12 cellular contexts compared by ENCODE assay signal in the genomic region with DNA sequence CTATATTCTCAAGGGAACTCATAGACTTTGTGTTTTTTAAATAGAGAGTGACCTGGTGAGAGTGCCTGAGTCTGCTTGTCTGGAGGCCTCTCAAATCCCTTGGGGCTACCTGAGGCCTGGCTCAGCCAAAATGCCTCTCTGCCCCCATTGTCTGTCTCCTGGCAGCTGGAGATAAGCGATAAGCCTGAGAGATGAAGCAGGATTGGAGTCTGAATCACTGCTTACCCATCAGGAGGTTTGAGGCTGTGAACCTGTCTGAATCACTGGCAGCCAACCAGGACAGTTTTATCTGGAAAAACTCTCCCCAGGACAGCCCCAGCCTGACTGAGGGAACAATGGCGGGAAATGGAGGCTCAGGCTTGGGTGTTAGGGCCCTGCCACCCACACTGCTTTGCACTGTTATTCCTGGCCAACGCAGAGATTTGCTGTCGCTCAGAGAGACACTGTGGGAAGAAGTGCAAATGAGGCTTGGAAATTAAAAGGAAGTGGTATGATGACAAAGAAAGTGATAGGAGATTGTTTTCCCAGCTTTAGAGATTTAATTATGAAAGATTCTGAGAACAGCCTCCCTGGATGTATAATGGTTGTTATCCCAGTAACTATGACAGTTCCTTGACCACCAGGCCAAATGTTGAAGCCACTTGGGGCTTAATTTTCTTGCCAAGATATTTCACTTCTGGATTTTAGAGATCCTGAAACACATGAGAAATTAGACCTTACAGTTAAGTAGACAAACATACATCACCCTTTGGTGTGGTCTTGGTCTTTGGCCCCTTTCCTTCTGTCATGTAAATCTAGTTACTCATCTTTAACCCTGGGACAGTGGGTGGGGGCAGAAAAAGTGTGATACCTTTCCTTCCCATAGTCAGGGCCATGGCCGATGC.
DNase-seq lines count a peak whose midpoint lies in the region; ATAC-seq, FAIRE-seq and TF ChIP-seq lines count a peak whose summit lies in the region.
"Had no signal": no experiment of that assay in that cellular context is flagged by ENCODE, and none has a peak within 500 bp of the region (broad histone marks: within the 10 kb centered on the region; RNA-seq: fewer than 3 reads in every experiment).

No MANE protein-coding gene starts in this region.

- peaks cover 2% of the 10 kb centered on the region for H3K27me3 Mint-ChIP-seq in brain

- H3K36me3 ChIP-seq in IMR-90 (ENCODE audit: control insufficient read depth, insufficient read depth, low read length) (no peaks in the 10 kb centered on the region), mesenchymal stem cell (ENCODE audit: control insufficient read depth in 1 of 2, insufficient read depth in 2 of 2, low read depth in 1 of 2, low read length in 2 of 2) (no peaks in the 10 kb centered on the region)

- H3K9me1 ChIP-seq in IMR-90 (ENCODE audit: insufficient read depth, low read length) = no peaks in the 10 kb centered on the region

- peaks cover 0 to 17% (median 10%) of the 10 kb centered on the region in 5 experiments for H3K9me3 Mint-ChIP-seq in brain
- H3K9me3 Mint-ChIP-seq: central memory CD8-positive, alpha-beta T cell had no signal

- H3K4me1 ChIP-seq in IMR-90 (ENCODE audit: control insufficient read depth, insufficient read depth, low read length) = no peaks in the 10 kb centered on the region
- peaks cover 19% of the 10 kb centered on the region for H3K4me1 ChIP-seq in mesenchymal stem cell (ENCODE audit: control insufficient read depth, insufficient read depth, low read depth, low read length)

- WGBS in IMR-90 (ENCODE audit: extremely low coverage in 2 of 2, insufficient read length in 1 of 2), 2 experiments = 100% methylated on average over 1 of the region's 5 CpGs; no CpG with 5 or more reads in 1 of the 2 experiments
- WGBS in mesenchymal stem cell = 76% methylated on average over 5 of the region's 5 CpGs

- H2AFZ ChIP-seq in IMR-90 (replicated peaks; ENCODE audit: low read length, poor library complexity) = no peak overlapping the region
- H2AFZ ChIP-seq in mesenchymal stem cell (ENCODE audit: low read depth, low read length) = no peak overlapping the region

- H4K91ac ChIP-seq in IMR-90 (ENCODE audit: insufficient read depth, low read depth, low read length) = no peak overlapping the region
- no peak overlapping the region for H4K91ac ChIP-seq in mesenchymal stem cell (ENCODE audit: low read length)

- BruUV-seq in IMR-90 (replicated peaks; lab: Mats Ljungman, UMichigan) = no TSS peak

- H2BK15ac ChIP-seq in IMR-90 (ENCODE audit: low read depth, low read length) (no peak overlapping the region), mesenchymal stem cell (ENCODE audit: low read depth, poor library complexity, severe bottlenecking) (no peak overlapping the region)

- H3K9me3 ChIP-seq in IMR-90 (ENCODE audit: control insufficient read depth, insufficient read depth, low read length) = no peaks in the 10 kb centered on the region
- peaks cover 11% of the 10 kb centered on the region for H3K9me3 ChIP-seq in mesenchymal stem cell (ENCODE audit: control insufficient read depth, low read length)

- H4K8ac ChIP-seq in IMR-90 (ENCODE audit: low read depth in 2 of 2, low read length in 2 of 2) = no peak overlapping the region
- no peak overlapping the region for H4K8ac ChIP-seq in mesenchymal stem cell (ENCODE audit: low read length)

- TF ChIP-seq CTCF in IMR-90 (conservative IDR thresholded peaks at IDR 0.05; ENCODE audit: low read depth, low read length) (no peak), brain (conservative IDR thresholded peaks at IDR 0.05) (no peak)

- peak; percentile 81 for FAIRE-seq in GM12892 (lab: Jason Lieb, UNC)

- H3K4me2 ChIP-seq in IMR-90 (ENCODE audit: low read depth, low read length) (no peak overlapping the region), mesenchymal stem cell (ENCODE audit: low read length, poor library complexity, severe bottlenecking) (no peak overlapping the region)

- H2AK5ac ChIP-seq in IMR-90 (ENCODE audit: low read depth, low read length) (no peak overlapping the region), mesenchymal stem cell (ENCODE audit: low read length, severe bottlenecking) (peak overlapping the region; percentile 85)

- in situ Hi-C loops in IMR-90 (cut with MboI; ENCODE audit: low sequenced_read_pairs) = no loop called here

- H3K4me3 Mint-ChIP-seq in brain = no peak overlapping the region
- H3K4me3 Mint-ChIP-seq: central memory CD8-positive, alpha-beta T cell had no signal

- no peak overlapping the region for H3K27ac ChIP-seq in IMR-90 (ENCODE audit: insufficient read depth, low read length)
- peak overlapping the region; percentile 1 for H3K27ac ChIP-seq in mesenchymal stem cell (ENCODE audit: low read length, poor library complexity, severe bottlenecking)

- DNase-seq in GM12892 (ENCODE audit: insufficient read length) = no peak
- peak; percentile 76 for DNase-seq in IMR-90
- no peak for DNase-seq in mesenchymal stem cell
- DNase-seq in NCI-H446 (lab: John Stamatoyannopoulos, UW) = no peak
- DNase-seq in NCI-H1694 (lab: John Stamatoyannopoulos, UW) = no peak
- no peak for DNase-seq in amniotic stem cell (lab: John Stamatoyannopoulos, UW)
- no peak for DNase-seq in NOMO-1 (lab: John Stamatoyannopoulos, UW; ENCODE audit: unreplicated experiment in 2 of 2)
- DNase-seq: activated CD8-positive, alpha-beta memory T cell treated with anti-CD3 and anti-CD28 coated beads, Interleukin-2, amount 50 U/mL, for 4 hours; DMS53; MM.1S had no signal

- peaks cover 8% of the 10 kb centered on the region for H3K27me3 ChIP-seq in IMR-90 (ENCODE audit: control insufficient read depth, insufficient read depth, low read length)
- peaks cover 0 to 24% of the 10 kb centered on the region in 2 experiments for H3K27me3 ChIP-seq in mesenchymal stem cell (ENCODE audit: control insufficient read depth in 1 of 2, insufficient read depth in 1 of 2, low read length in 2 of 2)

- no peak overlapping the region for H2AK9ac ChIP-seq in IMR-90 (replicated peaks; ENCODE audit: low read depth, low read length, poor library complexity)

- no peak overlapping the region for H3K18ac ChIP-seq in IMR-90 (ENCODE audit: low read depth, low read length)
- no peak overlapping the region for H3K18ac ChIP-seq in mesenchymal stem cell (ENCODE audit: low read depth in 1 of 2, low read length in 2 of 2)

- peak overlapping the region in 4 of 5 experiments; percentile 1 to 86 (median 69) for H3K27ac Mint-ChIP-seq in brain

- H3K4ac ChIP-seq in IMR-90 (ENCODE audit: low read depth, low read length) = no peak overlapping the region
- H3K4ac ChIP-seq in mesenchymal stem cell (ENCODE audit: low read depth in 1 of 2, low read length in 2 of 2) = peak overlapping the region in 1 of 2 experiments; percentile 36

- H3K4me3 ChIP-seq in IMR-90 (ENCODE audit: insufficient read depth, low read depth, low read length) (no peak overlapping the region), mesenchymal stem cell (ENCODE audit: insufficient read depth in 1 of 2, low read depth in 1 of 2, low read length in 2 of 2) (no peak overlapping the region)

- POLR2A ChIA-PET in IMR-90 (lab: Charles Lee; ENCODE audit: unreplicated experiment) = no interaction called here

- ATAC-seq in IMR-90 (ENCODE audit: low read depth) = no peak; the same call in 1 of the 2 replicates

- CTCF ChIA-PET in IMR-90 (lab: Yijun Ruan, JAX) = interaction anchor here (0.5 kb wide), 1 partner anchor 211 kb away, joined by 3 read pairs; no protein-coding TSS in a partner anchor

- H4K5ac ChIP-seq in IMR-90 (ENCODE audit: low read depth, low read length) = no peak overlapping the region

- no peak overlapping the region for H2BK12ac ChIP-seq in mesenchymal stem cell (ENCODE audit: low read length in 2 of 2)

- TF ChIP-seq POLR2A in GM12892 (IDR thresholded peaks at IDR 0.05; ENCODE audit: low read depth, low read length) (no peak), IMR-90 (IDR thresholded peaks at IDR 0.05; ENCODE audit: low read depth, low read length) (no peak)

- H3K14ac ChIP-seq in IMR-90 (replicated peaks; ENCODE audit: low read depth, low read length) (no peak overlapping the region), mesenchymal stem cell (ENCODE audit: low read length in 2 of 2) (no peak overlapping the region)

- TF ChIP-seq RAD21 in IMR-90 (IDR thresholded peaks at IDR 0.05; ENCODE audit: low read length) = no peak

- H3K9ac ChIP-seq in IMR-90 (ENCODE audit: low read depth, low read length) (no peak overlapping the region), mesenchymal stem cell (ENCODE audit: low read length) (no peak overlapping the region)

- no peaks in the 10 kb centered on the region for H3K79me1 ChIP-seq in IMR-90 (ENCODE audit: low read depth in 1 of 2, low read length in 2 of 2)
- no peaks in the 10 kb centered on the region for H3K79me1 ChIP-seq in mesenchymal stem cell (replicated peaks; ENCODE audit: low read length, poor library complexity, severe bottlenecking)

- H2BK5ac ChIP-seq in IMR-90 (ENCODE audit: low read depth, low read length, poor library complexity, severe bottlenecking) (no peak overlapping the region), mesenchymal stem cell (ENCODE audit: low read depth, low read length, poor library complexity, severe bottlenecking) (no peak overlapping the region)

- dilution Hi-C loops in IMR-90 (cut with HindIII; ENCODE audit: low sequenced_read_pairs, unreplicated experiment) = no loop called here

- H2BK120ac ChIP-seq in IMR-90 (ENCODE audit: low read depth, low read length) = no peak overlapping the region
- no peak overlapping the region for H2BK120ac ChIP-seq in mesenchymal stem cell (ENCODE audit: low read depth, low read length)

- intact Hi-C loops in IMR-90 (cut with micrococcal nuclease) = no loop called here

- no peak overlapping the region for H2BK20ac ChIP-seq in IMR-90 (ENCODE audit: low read depth, low read length)

- no peak overlapping the region for H3K56ac ChIP-seq in IMR-90 (ENCODE audit: extremely low read depth, insufficient read depth, low read length)

- H3K4me1 Mint-ChIP-seq in brain = peaks cover 43% of the 10 kb centered on the region
- H3K4me1 Mint-ChIP-seq: central memory CD8-positive, alpha-beta T cell had no signal

- H3K36me3 Mint-ChIP-seq in brain = peaks cover 4% of the 10 kb centered on the region

- H3K23ac ChIP-seq in IMR-90 (ENCODE audit: low read depth, low read length) (no peak overlapping the region), mesenchymal stem cell (ENCODE audit: low read length in 2 of 2) (no peak overlapping the region)

- H4K20me1 ChIP-seq in IMR-90 (ENCODE audit: insufficient read depth, low read length) = no peaks in the 10 kb centered on the region

TF ChIP-seq in IMR-90, 13 proteins besides CTCF, POLR2A, EP300 and RAD21:
- TF ChIP-seq MAZ (IDR thresholded peaks at IDR 0.05; ENCODE audit: borderline replicate concordance, low read depth, low read length) (no peak), RCOR1 (IDR thresholded peaks at IDR 0.05; ENCODE audit: insufficient replicate concordance, low read length) (peak; percentile 67), RFX5 (IDR thresholded peaks at IDR 0.05; ENCODE audit: low read depth, low read length) (0 out of 2 replicates have a peak, but pooled peaks have one; percentile 47), BHLHE40 (IDR thresholded peaks at IDR 0.05; ENCODE audit: low read depth, low read length) (no peak)
